8 cellular contexts compared by ENCODE assay signal in genomic region chr13:83178008-83178407, GRCh38.
"Had no signal": no experiment of that assay in that cellular context is flagged by ENCODE, and none has a peak within 500 bp of the region (broad histone marks: within the 10 kb centered on the region; RNA-seq: fewer than 3 reads in every experiment).

No MANE protein-coding gene starts in this region.

- DNase-seq: GDM1, GF-D8 had no signal

- H3K4me3 ChIP-seq: GM12878 had no signal

- FAIRE-seq: G401.6, GM12878, GM12891, GM12892, GM18507, GM19239 had no signal

- ATAC-seq: GM12878 had no signal
